10 cellular contexts compared by ENCODE assay signal in the genomic region with DNA sequence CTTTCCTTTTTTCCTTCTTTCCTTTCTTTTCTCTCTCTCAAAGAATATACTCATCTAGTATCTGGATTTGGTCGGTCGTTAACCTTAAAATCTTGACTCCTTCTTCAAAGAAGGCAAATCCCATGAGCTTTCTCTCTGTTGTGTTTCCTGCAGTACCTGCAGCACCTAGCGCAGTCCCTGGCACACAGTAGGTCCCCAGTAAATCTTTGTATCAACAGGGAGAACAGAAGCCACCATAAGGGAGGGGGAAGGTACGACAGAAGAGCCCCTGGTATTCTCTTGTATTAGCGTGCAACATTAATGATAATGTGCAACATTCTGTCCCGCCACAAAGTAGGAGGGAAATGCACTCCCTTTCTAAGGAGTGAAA.
DNase-seq lines count a peak whose midpoint lies in the region; ATAC-seq and TF ChIP-seq lines count a peak whose summit lies in the region.
"Had no signal": no experiment of that assay in that cellular context is flagged by ENCODE, and none has a peak within 500 bp of the region (broad histone marks: within the 10 kb centered on the region; RNA-seq: fewer than 3 reads in every experiment).

No MANE protein-coding gene starts in this region.

- H3K9me3 Mint-ChIP-seq in memory B cell = no peaks in the 10 kb centered on the region
- H3K9me3 Mint-ChIP-seq: activated naive CD8-positive, alpha-beta T cell treated with anti-CD3 and anti-CD28 coated beads, Interleukin-2, amount 50 U/mL, for 24 hours had no signal

- no peak for TF ChIP-seq CTCF in HFF-Myc (IDR thresholded peaks at IDR 0.05; ENCODE audit: low read depth, low read length, missing control alignments)
- TF ChIP-seq CTCF in cardiac fibroblast (IDR thresholded peaks at IDR 0.05; ENCODE audit: low read depth, low read length) = no peak
- no peak for TF ChIP-seq CTCF in body of pancreas (IDR thresholded peaks at IDR 0.05)

- intact Hi-C loops in body of pancreas (cut with DNase I) = no loop called here

- DNase-seq in HFF-Myc (ENCODE audit: extremely low read depth, low read depth) = no peak
- no peak for DNase-seq in cardiac fibroblast (ENCODE audit: low read depth in 2 of 2)
- DNase-seq in memory B cell (ENCODE audit: low spot score in 2 of 2) = no peak
- no peak for DNase-seq in hepatic stellate cell (ENCODE audit: low spot score)
- DNase-seq in activated CD8-positive, alpha-beta memory T cell treated with anti-CD3 and anti-CD28 coated beads, Interleukin-2, amount 50 U/mL, for 4 hours = no peak
- DNase-seq in ureter (ENCODE audit: low spot score) = no peak
- no peak for DNase-seq in body of pancreas
- DNase-seq: activated naive CD8-positive, alpha-beta T cell treated with anti-CD3 and anti-CD28 coated beads, Interleukin-2, amount 50 U/mL, for 24 hours; NCI-H526 treated with DMSO at 0.1 percent for 48 hours had no signal

- peaks cover 22% of the 10 kb centered on the region for H3K4me1 Mint-ChIP-seq in memory B cell
- H3K4me1 Mint-ChIP-seq: activated naive CD8-positive, alpha-beta T cell treated with anti-CD3 and anti-CD28 coated beads, Interleukin-2, amount 50 U/mL, for 24 hours had no signal

- H3K9me3 ChIP-seq in stomach smooth muscle (ENCODE audit: control insufficient read depth in 2 of 2, low read length in 2 of 2) (no peaks in the 10 kb centered on the region), body of pancreas (no peaks in the 10 kb centered on the region)

- no peaks in the 10 kb centered on the region for H3K36me3 Mint-ChIP-seq in memory B cell

- H3K27ac ChIP-seq in stomach smooth muscle (ENCODE audit: low read length) (peak overlapping the region; percentile 66), body of pancreas (no peak overlapping the region)

- no peaks in the 10 kb centered on the region for H3K27me3 Mint-ChIP-seq in memory B cell

- H3K4me3 Mint-ChIP-seq in memory B cell = peak overlapping the region; percentile 81
- H3K4me3 Mint-ChIP-seq: activated naive CD8-positive, alpha-beta T cell treated with anti-CD3 and anti-CD28 coated beads, Interleukin-2, amount 50 U/mL, for 24 hours had no signal

- H3K4me3 ChIP-seq in HFF-Myc (replicated peaks; ENCODE audit: low read depth, low read length) = peak overlapping the region; percentile 52
- peak overlapping the region; percentile 66 to 69 for H3K4me3 ChIP-seq in cardiac fibroblast (replicated peaks in 1 of 2; ENCODE audit: low read depth in 2 of 2, low read length in 2 of 2)
- H3K4me3 ChIP-seq in stomach smooth muscle (ENCODE audit: low read length in 2 of 2) = peak overlapping the region; percentile 73 to 76
- H3K4me3 ChIP-seq in body of pancreas = no peak overlapping the region

- peak overlapping the region; percentile 68 to 75 for H3K9ac ChIP-seq in stomach smooth muscle (ENCODE audit: low read length in 2 of 2)

- TF ChIP-seq POLR2A in body of pancreas (IDR thresholded peaks at IDR 0.05) = no peak

- peaks cover 15% of the 10 kb centered on the region for H3K4me1 ChIP-seq in stomach smooth muscle (ENCODE audit: control insufficient read depth, insufficient read depth, low read length)
- no peaks in the 10 kb centered on the region for H3K4me1 ChIP-seq in body of pancreas

- H3K27me3 ChIP-seq in stomach smooth muscle (ENCODE audit: control insufficient read depth in 1 of 2, insufficient read depth in 2 of 2, low read length in 2 of 2) = peaks cover 0 to 2% of the 10 kb centered on the region in 2 donors
- H3K27me3 ChIP-seq in body of pancreas = no peaks in the 10 kb centered on the region

- H3K36me3 ChIP-seq in stomach smooth muscle (ENCODE audit: control insufficient read depth in 2 of 2, insufficient read depth in 2 of 2, low read length in 2 of 2) (no peaks in the 10 kb centered on the region), body of pancreas (replicated peaks in 1 of 2; ENCODE audit: insufficient read depth in 1 of 2, low read depth in 2 of 2) (no peaks in the 10 kb centered on the region)

- WGBS in body of pancreas, 2 donors = 57 to 72% methylated on average over 5 to 6 of the region's 6 CpGs

- peak overlapping the region; percentile 42 for H3K27ac Mint-ChIP-seq in memory B cell
- H3K27ac Mint-ChIP-seq: activated naive CD8-positive, alpha-beta T cell treated with anti-CD3 and anti-CD28 coated beads, Interleukin-2, amount 50 U/mL, for 24 hours had no signal

- no peak for ATAC-seq in memory B cell (ENCODE audit: low read depth)
- ATAC-seq in body of pancreas = no peak
- ATAC-seq: activated naive CD8-positive, alpha-beta T cell treated with anti-CD3 and anti-CD28 coated beads, Interleukin-2, amount 50 U/mL, for 24 hours had no signal

Comparison
In these comparisons a context has a peak if more than half of its experiments do, and no peak if none do; other contexts are left out.
1. H3K4me3 ChIP-seq: peak in HFF-Myc (single experiment), cardiac fibroblast (2 of 2) and stomach smooth muscle (2 of 2); none in body of pancreas (0 of 2).